9 cellular contexts compared by ENCODE assay signal in genomic region chr11:96197801-96198465, GRCh38.
DNase-seq lines count a peak whose midpoint lies in the region; ATAC-seq, FAIRE-seq and TF ChIP-seq lines count a peak whose summit lies in the region.
"Had no signal": no experiment of that assay in that cellular context is flagged by ENCODE, and none has a peak within 500 bp of the region (broad histone marks: within the 10 kb centered on the region; RNA-seq: fewer than 3 reads in every experiment).

No MANE protein-coding gene starts in this region.

- in situ Hi-C loops in GM12878 (cut with MboI), result no loop called here

- H3K27ac Mint-ChIP-seq in Caco-2 (ENCODE audit: unreplicated experiment), result peak overlapping the region; percentile 1

- no peaks in the 10 kb centered on the region for H3K36me3 ChIP-seq in Caco-2 (ENCODE audit: control insufficient read depth, insufficient read depth, low read length)
- H3K36me3 ChIP-seq in GM12878 (ENCODE audit: control insufficient read depth in 2 of 2, insufficient read depth in 2 of 2, low read length in 1 of 2), result no peaks in the 10 kb centered on the region
- H3K36me3 ChIP-seq in prostate gland, result no peaks in the 10 kb centered on the region

- TF ChIP-seq POLR2A in GM12878 (IDR thresholded peaks at IDR 0.05; ENCODE audit: low read depth, low read length), result no peak
- TF ChIP-seq POLR2A in prostate gland (IDR thresholded peaks at IDR 0.05), result no peak

- BruUV-seq in Caco-2 (replicated peaks; lab: Mats Ljungman, UMichigan), result no TSS peak
- BruUV-seq in GM12878 (replicated peaks; lab: Mats Ljungman, UMichigan), result no TSS peak

- H3K4me3 Mint-ChIP-seq in Caco-2 (ENCODE audit: unreplicated experiment), result no peak overlapping the region
- H3K4me3 Mint-ChIP-seq: T-helper 1 cell treated with Interleukin-12 subunit alpha and Interleukin-12 subunit beta and Interleukin-4 antibody, amounts not matched to agents 30 μg/mL and 1 μg/mL, for 36 hours had no signal

- FAIRE-seq in GM12878 (lab: Jason Lieb, UNC), result peak; percentile 65

- no peaks in the 10 kb centered on the region for H4K20me1 ChIP-seq in GM12878 (ENCODE audit: control insufficient read depth, insufficient read depth)

- H3K9me3 ChIP-seq in Caco-2 (no peaks in the 10 kb centered on the region), GM12878 (replicated peaks; ENCODE audit: control insufficient read depth, insufficient read depth, low read length) (peaks cover 1% of the 10 kb centered on the region; the same call in 2 of the 3 replicates), prostate gland (no peaks in the 10 kb centered on the region)

- TF ChIP-seq RAD21 in GM12878 (IDR thresholded peaks at IDR 0.05; ENCODE audit: insufficient read depth, low read depth, low read length), result no peak

- peak; percentile 82 to 97 for TF ChIP-seq EP300 in GM12878 (IDR thresholded peaks at IDR 0.05; ENCODE audit: borderline replicate concordance in 1 of 2, control insufficient read depth in 1 of 2, low read depth in 2 of 2, low read length in 2 of 2)

- RAD21 ChIA-PET in GM12878 (lab: Charles Lee; ENCODE audit: unreplicated experiment), result interaction anchor here (0.5 to 2.5 kb wide), 9 partner anchors 10 to 145 kb away, joined by 3 to 20 read pairs (median 5); partner anchors contain the start of gene MAML2

- H3K9ac ChIP-seq in GM12878 (ENCODE audit: control insufficient read depth, insufficient read depth, low read length), result peak overlapping the region; percentile 70

- H3K27me3 ChIP-seq in Caco-2 (replicated peaks; ENCODE audit: control insufficient read depth, insufficient read depth, low read length), result no peaks in the 10 kb centered on the region
- no peaks in the 10 kb centered on the region for H3K27me3 ChIP-seq in GM12878 (replicated peaks in 1 of 2; ENCODE audit: control insufficient read depth in 2 of 2, insufficient read depth in 2 of 2, low read length in 1 of 2)
- H3K27me3 ChIP-seq in prostate gland (replicated peaks; ENCODE audit: insufficient read depth), result no peaks in the 10 kb centered on the region

- no peak overlapping the region for H3K4me3 ChIP-seq in Caco-2 (ENCODE audit: low read depth, low read length)
- 0 out of 2 replicates have a peak overlapping the region, but pooled peaks have one; percentile 3 for H3K4me3 ChIP-seq in GM12878
- no peak overlapping the region for H3K4me3 ChIP-seq in prostate gland

- no peaks in the 10 kb centered on the region for H3K36me3 Mint-ChIP-seq in Caco-2 (ENCODE audit: insufficient read depth, unreplicated experiment)

- SMC1A ChIA-PET in GM12878 (lab: Charles Lee; ENCODE audit: uncharacterized antibody, unreplicated experiment), result interaction anchor here (0.7 to 3.2 kb wide), 20 partner anchors 9 to 146 kb away, joined by 3 to 26 read pairs (median 4); partner anchors contain the start of gene MAML2

- peaks cover 31% of the 10 kb centered on the region for H3K4me1 Mint-ChIP-seq in Caco-2 (ENCODE audit: low read depth, unreplicated experiment)

- H3K4me1 ChIP-seq in Caco-2 (peaks cover 30% of the 10 kb centered on the region), GM12878 (ENCODE audit: control insufficient read depth, insufficient read depth, low read length) (peaks cover 41% of the 10 kb centered on the region), prostate gland (replicated peaks) (peaks cover 3% of the 10 kb centered on the region)

- no peaks in the 10 kb centered on the region for H3K27me3 Mint-ChIP-seq in Caco-2 (ENCODE audit: insufficient read depth, unreplicated experiment)

- DNase-seq in Caco-2, result no peak
- DNase-seq in GM12878 (ENCODE audit: low read depth, low spot score), result no peak
- DNase-seq in COLO829 (ENCODE audit: low spot score), result no peak
- no peak for DNase-seq in prostate gland (ENCODE audit: low spot score)
- no peak for DNase-seq in NK-92 treated with Interleukin-12 subunit alpha and Interleukin-12 subunit beta, amount 100 ng/mL, for 24 hours (lab: John Stamatoyannopoulos, UW)
- no peak for DNase-seq in retina

- H3K79me2 ChIP-seq in GM12878 (ENCODE audit: control insufficient read depth, insufficient read depth, low read length), result peaks cover 20% of the 10 kb centered on the region

- H3K4me2 ChIP-seq in GM12878 (ENCODE audit: control insufficient read depth, insufficient read depth), result peak overlapping the region; percentile 86

- peak overlapping the region; percentile 98 for H3K27ac ChIP-seq in GM12878 (ENCODE audit: control insufficient read depth, insufficient read depth)
- H3K27ac ChIP-seq in prostate gland, result no peak overlapping the region

- H3K9me3 Mint-ChIP-seq in Caco-2 (ENCODE audit: unreplicated experiment), result no peaks in the 10 kb centered on the region
- H3K9me3 Mint-ChIP-seq: T-helper 1 cell treated with Interleukin-12 subunit alpha and Interleukin-12 subunit beta and Interleukin-4 antibody, amounts not matched to agents 30 μg/mL and 1 μg/mL, for 36 hours had no signal

- CTCF ChIA-PET in Caco-2 (lab: Charles Lee) (interaction anchor here (1.2 kb wide), 1 partner anchor 145 kb away, joined by 3 read pairs; the partner anchor contains the start of gene MAML2), GM12878 (lab: Yijun Ruan, JAX) (interaction anchor here (0.8 to 2.8 kb wide), 7 partner anchors 9 to 196 kb away, joined by 3 to 12 read pairs (median 4); partner anchors contain the start of gene MAML2)

- WGBS in GM12878 (ENCODE audit: insufficient coverage, insufficient replicate concordance, low lambda C conversion rate, missing lambda C conversion rate), result 0% methylated on average over 2 of the region's 2 CpGs
- WGBS in prostate gland, result 97% methylated on average over 2 of the region's 2 CpGs

- POLR2A ChIA-PET in Caco-2 (lab: Charles Lee), result no interaction called here
- POLR2A ChIA-PET in GM12878 (lab: Charles Lee), result interaction anchor here (0.8 to 1.2 kb wide), 3 partner anchors 9 to 218 kb away, joined by 3 to 5 read pairs (median 3); no protein-coding TSS in a partner anchor

- peak; percentile 64 for ATAC-seq in GM19463 (IDR thresholded peaks at IDR 0.05; ENCODE audit: unreplicated experiment)
- ATAC-seq in HG03439 (IDR thresholded peaks at IDR 0.05; ENCODE audit: unreplicated experiment), result peak; percentile 75
- ATAC-seq in GM12878, result peak; percentile 83

- peak overlapping the region; percentile 54 for H2AFZ ChIP-seq in GM12878 (ENCODE audit: control insufficient read depth, low read depth, low read length)

- TF ChIP-seq CTCF in Caco-2 (IDR thresholded peaks at IDR 0.05; ENCODE audit: insufficient read depth in 1 of 2, low read depth in 1 of 2, low read length in 1 of 2, severe bottlenecking in 1 of 2, unreplicated experiment in 1 of 2) (no peak), GM12878 (IDR thresholded peaks at IDR 0.05 in 2 of 3, conservative IDR thresholded peaks at IDR 0.05 in 1 of 3; ENCODE audit: control insufficient read depth in 2 of 3, extremely low read depth in 1 of 3, insufficient read depth in 1 of 3, low read depth in 3 of 3, low read length in 3 of 3) (no peak), prostate gland (IDR thresholded peaks at IDR 0.05) (no peak)

- intact Hi-C loops in Caco-2 (cut with micrococcal nuclease; ENCODE audit: unreplicated experiment), result no loop called here
- intact Hi-C loops in GM12878 (cut with micrococcal nuclease; ENCODE audit: unreplicated experiment), result no loop called here
- intact Hi-C loops in prostate gland (cut with DNase I), result no loop called here

TF ChIP-seq in GM12878, 131 proteins besides CTCF, POLR2A, EP300 and RAD21 (continues in another document):
- TF ChIP-seq SMARCA5 (IDR thresholded peaks at IDR 0.05) (peak; percentile 38; the same call in 1 of the 2 replicates), NR2C2 (IDR thresholded peaks at IDR 0.05; ENCODE audit: borderline replicate concordance, control insufficient read depth, insufficient read length, low read depth) (no peak), NR2F1 (conservative IDR thresholded peaks at IDR 0.05) (peak; percentile 90), MTA3 (IDR thresholded peaks at IDR 0.05; ENCODE audit: borderline replicate concordance, low read length) (peak; percentile 93), SREBF1 (IDR thresholded peaks at IDR 0.05; ENCODE audit: low read length) (no peak), JUNB (IDR thresholded peaks at IDR 0.05) (peak; percentile 73), MYB (IDR thresholded peaks at IDR 0.05; ENCODE audit: borderline replicate concordance, low read depth, low read length) (no peak), GATAD2B (conservative IDR thresholded peaks at IDR 0.05; ENCODE audit: low read depth) (peak; percentile 82)
- TF ChIP-seq, protein P1, sequence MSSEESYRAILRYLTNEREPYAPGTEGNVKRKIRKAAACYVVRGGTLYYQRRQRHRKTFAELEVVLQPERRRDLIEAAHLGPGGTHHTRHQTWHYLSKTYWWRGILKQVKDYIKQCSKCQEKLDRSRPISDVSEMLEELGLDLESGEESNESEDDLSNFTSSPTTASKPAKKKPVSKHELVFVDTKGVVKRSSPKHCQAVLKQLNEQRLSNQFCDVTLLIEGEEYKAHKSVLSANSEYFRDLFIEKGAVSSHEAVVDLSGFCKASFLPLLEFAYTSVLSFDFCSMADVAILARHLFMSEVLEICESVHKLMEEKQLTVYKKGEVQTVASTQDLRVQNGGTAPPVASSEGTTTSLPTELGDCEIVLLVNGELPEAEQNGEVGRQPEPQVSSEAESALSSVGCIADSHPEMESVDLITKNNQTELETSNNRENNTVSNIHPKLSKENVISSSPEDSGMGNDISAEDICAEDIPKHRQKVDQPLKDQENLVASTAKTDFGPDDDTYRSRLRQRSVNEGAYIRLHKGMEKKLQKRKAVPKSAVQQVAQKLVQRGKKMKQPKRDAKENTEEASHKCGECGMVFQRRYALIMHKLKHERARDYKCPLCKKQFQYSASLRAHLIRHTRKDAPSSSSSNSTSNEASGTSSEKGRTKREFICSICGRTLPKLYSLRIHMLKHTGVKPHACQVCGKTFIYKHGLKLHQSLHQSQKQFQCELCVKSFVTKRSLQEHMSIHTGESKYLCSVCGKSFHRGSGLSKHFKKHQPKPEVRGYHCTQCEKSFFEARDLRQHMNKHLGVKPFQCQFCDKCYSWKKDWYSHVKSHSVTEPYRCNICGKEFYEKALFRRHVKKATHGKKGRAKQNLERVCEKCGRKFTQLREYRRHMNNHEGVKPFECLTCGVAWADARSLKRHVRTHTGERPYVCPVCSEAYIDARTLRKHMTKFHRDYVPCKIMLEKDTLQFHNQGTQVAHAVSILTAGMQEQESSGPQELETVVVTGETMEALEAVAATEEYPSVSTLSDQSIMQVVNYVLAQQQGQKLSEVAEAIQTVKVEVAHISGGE (CRISPR knock-in tag; IDR thresholded peaks at IDR 0.05), result no peak
- TF ChIP-seq, protein P2, sequence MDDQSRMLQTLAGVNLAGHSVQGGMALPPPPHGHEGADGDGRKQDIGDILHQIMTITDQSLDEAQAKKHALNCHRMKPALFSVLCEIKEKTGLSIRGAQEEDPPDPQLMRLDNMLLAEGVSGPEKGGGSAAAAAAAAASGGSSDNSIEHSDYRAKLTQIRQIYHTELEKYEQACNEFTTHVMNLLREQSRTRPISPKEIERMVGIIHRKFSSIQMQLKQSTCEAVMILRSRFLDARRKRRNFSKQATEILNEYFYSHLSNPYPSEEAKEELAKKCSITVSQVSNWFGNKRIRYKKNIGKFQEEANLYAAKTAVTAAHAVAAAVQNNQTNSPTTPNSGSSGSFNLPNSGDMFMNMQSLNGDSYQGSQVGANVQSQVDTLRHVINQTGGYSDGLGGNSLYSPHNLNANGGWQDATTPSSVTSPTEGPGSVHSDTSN (IDR thresholded peaks at IDR 0.05; ENCODE audit: insufficient replicate concordance, low read depth, low read length), result no peak
